1 cellular context compared by ENCODE assay signal in the genomic region with DNA sequence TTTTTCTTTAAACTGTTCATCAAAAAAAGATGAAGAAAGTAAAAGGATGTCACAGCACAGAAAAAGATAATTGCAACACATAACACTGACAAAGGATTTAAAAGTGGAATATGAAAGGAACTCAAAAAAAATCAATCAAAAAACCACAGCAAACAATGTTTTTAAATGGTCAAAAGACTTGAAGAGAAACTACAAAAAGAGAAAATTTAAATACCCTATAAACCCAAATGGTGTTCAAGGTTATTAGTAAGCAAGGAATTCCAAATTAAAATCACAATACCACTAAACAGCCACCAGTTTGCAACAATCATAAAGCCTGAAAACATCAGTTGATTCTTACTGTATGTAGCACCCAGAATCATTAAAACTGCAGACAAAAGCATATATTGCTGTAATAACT.
TF ChIP-seq lines count a peak whose summit lies in the region.

No MANE protein-coding gene starts in this region.

TF ChIP-seq in GM23338, 12 proteins besides CTCF, POLR2A, EP300 and RAD21:
- TF ChIP-seq, protein P1, sequence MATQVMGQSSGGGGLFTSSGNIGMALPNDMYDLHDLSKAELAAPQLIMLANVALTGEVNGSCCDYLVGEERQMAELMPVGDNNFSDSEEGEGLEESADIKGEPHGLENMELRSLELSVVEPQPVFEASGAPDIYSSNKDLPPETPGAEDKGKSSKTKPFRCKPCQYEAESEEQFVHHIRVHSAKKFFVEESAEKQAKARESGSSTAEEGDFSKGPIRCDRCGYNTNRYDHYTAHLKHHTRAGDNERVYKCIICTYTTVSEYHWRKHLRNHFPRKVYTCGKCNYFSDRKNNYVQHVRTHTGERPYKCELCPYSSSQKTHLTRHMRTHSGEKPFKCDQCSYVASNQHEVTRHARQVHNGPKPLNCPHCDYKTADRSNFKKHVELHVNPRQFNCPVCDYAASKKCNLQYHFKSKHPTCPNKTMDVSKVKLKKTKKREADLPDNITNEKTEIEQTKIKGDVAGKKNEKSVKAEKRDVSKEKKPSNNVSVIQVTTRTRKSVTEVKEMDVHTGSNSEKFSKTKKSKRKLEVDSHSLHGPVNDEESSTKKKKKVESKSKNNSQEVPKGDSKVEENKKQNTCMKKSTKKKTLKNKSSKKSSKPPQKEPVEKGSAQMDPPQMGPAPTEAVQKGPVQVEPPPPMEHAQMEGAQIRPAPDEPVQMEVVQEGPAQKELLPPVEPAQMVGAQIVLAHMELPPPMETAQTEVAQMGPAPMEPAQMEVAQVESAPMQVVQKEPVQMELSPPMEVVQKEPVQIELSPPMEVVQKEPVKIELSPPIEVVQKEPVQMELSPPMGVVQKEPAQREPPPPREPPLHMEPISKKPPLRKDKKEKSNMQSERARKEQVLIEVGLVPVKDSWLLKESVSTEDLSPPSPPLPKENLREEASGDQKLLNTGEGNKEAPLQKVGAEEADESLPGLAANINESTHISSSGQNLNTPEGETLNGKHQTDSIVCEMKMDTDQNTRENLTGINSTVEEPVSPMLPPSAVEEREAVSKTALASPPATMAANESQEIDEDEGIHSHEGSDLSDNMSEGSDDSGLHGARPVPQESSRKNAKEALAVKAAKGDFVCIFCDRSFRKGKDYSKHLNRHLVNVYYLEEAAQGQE (IDR thresholded peaks at IDR 0.05; ENCODE audit: unreplicated experiment) = no peak
